Comparison of ENCODE assay signal across 20 cellular contexts in genomic region chr22:44359496-44360110, GRCh38. TPM values are rescaled to one million over a fixed set of nuclear protein-coding genes. Genes with fewer than 3 reads are reported as not detected.
DNase-seq lines count a peak whose midpoint lies in the region; ATAC-seq and TF ChIP-seq lines count a peak whose summit lies in the region.
"Had no signal": no experiment of that assay in that cellular context is flagged by ENCODE, and none has a peak within 500 bp of the region (broad histone marks: within the 10 kb centered on the region; RNA-seq: fewer than 3 reads in every experiment).

No MANE protein-coding gene starts in this region.

- no peak overlapping the region for H3K4ac ChIP-seq in neuronal stem cell (ENCODE audit: low read length)

- CTCF ChIA-PET in PC-9 (lab: Charles Lee) = no interaction called here

- no peak for TF ChIP-seq POLR2A in esophagus muscularis mucosa (IDR thresholded peaks at IDR 0.05; ENCODE audit: low read depth)

- H3K4me3 ChIP-seq in PC-9 (no peak overlapping the region), esophagus muscularis mucosa (no peak overlapping the region), neuronal stem cell (ENCODE audit: low read length in 2 of 2) (no peak overlapping the region), tibial artery (no peak overlapping the region)
- H3K4me3 ChIP-seq: dorsolateral prefrontal cortex had no signal

- intact Hi-C loops in PC-9 (cut with micrococcal nuclease; ENCODE audit: unreplicated experiment) (loop anchor here (5.0 kb wide), 3 partner anchors 123 to 193 kb away; partner anchors contain the start of gene RTL6), esophagus muscularis mucosa (cut with DNase I) (no loop called here), tibial artery (cut with DNase I; ENCODE audit: low total_unique reads) (loop anchor here (5.0 kb wide), 1 partner anchor 212 kb away; no protein-coding TSS in a partner anchor)

- no peak for TF ChIP-seq EP300 in esophagus muscularis mucosa (IDR thresholded peaks at IDR 0.05)

- H3K4me2 ChIP-seq in PC-9 = peak overlapping the region; percentile 74
- no peak overlapping the region for H3K4me2 ChIP-seq in neuronal stem cell (ENCODE audit: insufficient read depth, low read length, poor library complexity, severe bottlenecking)

- DNase-seq in PC-9 (no peak), esophagus muscularis mucosa (ENCODE audit: extremely low spot score) (no peak), neuronal stem cell (ENCODE audit: low spot score) (no peak), tibial artery (no peak), SW480 (ENCODE audit: low spot score) (no peak), mesenteric fat pad (ENCODE audit: low spot score) (no peak)
- DNase-seq: activated CD4-positive, alpha-beta T cell treated with anti-CD3 and anti-CD28 coated beads for 4 hours; anterior cingulate cortex; CD4-positive, alpha-beta memory T cell; central memory CD4-positive, alpha-beta T cell; DMS 273 treated with DMSO at 0.1 percent for 48 hours; H9; hippocampal formation; NCI-H1436; NCI-H524 treated with DMSO at 0.1 percent for 48 hours; stimulated activated CD8-positive, alpha-beta memory T cell treated with anti-CD3 and anti-CD28 coated beads, Interleukin-4, amount 100 ng/mL, for 48 hours; SW 1271 had no signal

- no peaks in the 10 kb centered on the region for H3K9me2 ChIP-seq in PC-9 (ENCODE audit: insufficient read depth)

- BruUV-seq in PC-9 (replicated peaks; lab: Mats Ljungman, UMichigan) = no TSS peak

- peak overlapping the region; percentile 35 for H2BK120ac ChIP-seq in neuronal stem cell (ENCODE audit: low read depth, low read length)

- H3F3A ChIP-seq in PC-9 (ENCODE audit: insufficient read depth, low read depth) = peaks cover 36% of the 10 kb centered on the region; the same call in 1 of the 2 replicates

- H3K14ac ChIP-seq in neuronal stem cell (ENCODE audit: low read length) = no peak overlapping the region

- H3K27ac ChIP-seq in PC-9 (peak overlapping the region; percentile 90), esophagus muscularis mucosa (replicated peaks in 1 of 4) (peak overlapping the region; percentile 76 to 87 (median 82)), neuronal stem cell (replicated peaks; ENCODE audit: low read length) (no peak overlapping the region), tibial artery (peak overlapping the region; percentile 50 to 71)
- H3K27ac ChIP-seq: dorsolateral prefrontal cortex had no signal

- peak overlapping the region; percentile 81 for H2BK15ac ChIP-seq in neuronal stem cell (ENCODE audit: low read length)

- H3K9ac ChIP-seq in neuronal stem cell (ENCODE audit: low read depth, low read length, poor library complexity) = peak overlapping the region; percentile 25

- H3K4me1 ChIP-seq in PC-9 (replicated peaks; ENCODE audit: insufficient read depth) (peaks cover 55% of the 10 kb centered on the region), esophagus muscularis mucosa (peaks cover 48 to 76% (median 74%) of the 10 kb centered on the region in 4 donors), neuronal stem cell (ENCODE audit: control insufficient read depth in 2 of 2, insufficient read depth in 1 of 2, low read depth in 1 of 2, low read length in 2 of 2) (peaks cover 6 to 22% of the 10 kb centered on the region in 2 donors), tibial artery (peaks cover 1 to 76% (median 69%) of the 10 kb centered on the region in 4 donors)

- no peaks in the 10 kb centered on the region for H4K20me1 ChIP-seq in PC-9 (ENCODE audit: insufficient read depth)

- H3K27me3 ChIP-seq in PC-9 (ENCODE audit: insufficient read depth, low read depth) = no peaks in the 10 kb centered on the region
- no peaks in the 10 kb centered on the region for H3K27me3 ChIP-seq in esophagus muscularis mucosa
- H3K27me3 ChIP-seq in neuronal stem cell (ENCODE audit: control insufficient read depth in 3 of 3, insufficient read depth in 3 of 3, low read depth in 1 of 3, low read length in 3 of 3) = peaks cover 0 to 28% (median 0%) of the 10 kb centered on the region in 3 experiments
- H3K27me3 ChIP-seq in tibial artery = no peaks in the 10 kb centered on the region

- H3K23ac ChIP-seq in neuronal stem cell (ENCODE audit: low read depth, low read length, poor library complexity) = no peak overlapping the region

- POLR2A ChIA-PET in PC-9 (lab: Charles Lee; ENCODE audit: unreplicated experiment) = no interaction called here

- no peaks in the 10 kb centered on the region for H3K79me1 ChIP-seq in neuronal stem cell (ENCODE audit: low read depth, low read length)

- H4K8ac ChIP-seq in neuronal stem cell (ENCODE audit: low read depth, low read length) = no peak overlapping the region

- no peaks in the 10 kb centered on the region for H3K79me2 ChIP-seq in PC-9 (ENCODE audit: low read depth)

- peak overlapping the region; percentile 63 for H2BK12ac ChIP-seq in neuronal stem cell (ENCODE audit: low read length)

- 89% methylated on average over 8 of the region's 13 CpGs for WGBS in esophagus muscularis mucosa
- WGBS in neuronal stem cell (ENCODE audit: extremely low coverage in 2 of 2, insufficient read length in 2 of 2, insufficient replicate concordance in 1 of 2), 2 donors = no CpG with 5 or more reads among the region's 13 CpGs

- no peaks in the 10 kb centered on the region for H3K36me3 ChIP-seq in PC-9 (ENCODE audit: low read depth)
- no peaks in the 10 kb centered on the region for H3K36me3 ChIP-seq in esophagus muscularis mucosa
- no peaks in the 10 kb centered on the region for H3K36me3 ChIP-seq in neuronal stem cell (replicated peaks in 1 of 2; ENCODE audit: control insufficient read depth in 2 of 2, insufficient read depth in 2 of 2, low read length in 2 of 2)
- H3K36me3 ChIP-seq in tibial artery = no peaks in the 10 kb centered on the region

- H2AFZ ChIP-seq in PC-9 (no peak overlapping the region), neuronal stem cell (ENCODE audit: low read length) (no peak overlapping the region)

- H3K9me3 ChIP-seq in PC-9 (ENCODE audit: insufficient read depth, low read depth) (no peaks in the 10 kb centered on the region), esophagus muscularis mucosa (no peaks in the 10 kb centered on the region), neuronal stem cell (replicated peaks in 1 of 2; ENCODE audit: control insufficient read depth in 2 of 2, insufficient read depth in 1 of 2, low read depth in 1 of 2, low read length in 2 of 2) (no peaks in the 10 kb centered on the region), tibial artery (no peaks in the 10 kb centered on the region)

- no peak overlapping the region for H4K91ac ChIP-seq in neuronal stem cell (ENCODE audit: low read depth, low read length, poor library complexity)

- TF ChIP-seq CTCF in PC-9 (conservative IDR thresholded peaks at IDR 0.05) = no peak
- TF ChIP-seq CTCF in esophagus muscularis mucosa (IDR thresholded peaks at IDR 0.05) = no peak
- no peak for TF ChIP-seq CTCF in tibial artery (IDR thresholded peaks at IDR 0.05)

- peak overlapping the region; percentile 41 for H3K18ac ChIP-seq in neuronal stem cell (ENCODE audit: low read length)

- ATAC-seq in GM21723 (IDR thresholded peaks at IDR 0.05; ENCODE audit: unreplicated experiment) (no peak), GM21360 (IDR thresholded peaks at IDR 0.05; ENCODE audit: unreplicated experiment) (no peak)

- no peak overlapping the region for H2BK5ac ChIP-seq in neuronal stem cell (ENCODE audit: low read length)

- H2AK5ac ChIP-seq in neuronal stem cell (ENCODE audit: low read depth, low read length) = peak overlapping the region; percentile 93

RNA-seq across cellular contexts. Expression of gene SHISAL1, which starts 46.9 kb away (rescaled TPM):
- total RNA-seq in PC-9 (2021) (0.94 and 1.2 TPM in 2 replicates), esophagus muscularis mucosa (10 to 100 TPM in 3 of 4 donors, 1 to 10 TPM in 1; 6.6 to 20.4 (median 12.4) TPM), mesenteric fat pad (3.3 TPM)
- polyA plus RNA-seq in neuronal stem cell (2013, experiment 1 of 2) = 3.6 TPM
- polyA plus RNA-seq in neuronal stem cell (2013, experiment 2 of 2) = 3.6 TPM
- total RNA-seq: CD4-positive, alpha-beta memory T cell had no signal
- polyA plus RNA-seq: CD4-positive, alpha-beta memory T cell had no signal
